In genomic region chr16:12199524-12199923, GRCh38 we compare ENCODE assay signal across 1 cellular context.
TF ChIP-seq lines count a peak whose summit lies in the region.

No MANE protein-coding gene starts in this region.

TF ChIP-seq in HepG2, 621 proteins besides CTCF, POLR2A, EP300 and RAD21 (continued from another document and continues in another):
- no peak for TF ChIP-seq RERE (CRISPR knock-in tag; IDR thresholded peaks at IDR 0.05; ENCODE audit: low read depth)
- no peak for TF ChIP-seq DMAP1 (CRISPR knock-in tag; IDR thresholded peaks at IDR 0.05)
- no peak for TF ChIP-seq SNAPC4 (CRISPR knock-in tag; IDR thresholded peaks at IDR 0.05)
- peak; percentile 72; the same call in 1 of the 2 replicates for TF ChIP-seq ELF3 (CRISPR knock-in tag; IDR thresholded peaks at IDR 0.05)
- TF ChIP-seq ZNF570 (CRISPR knock-in tag; IDR thresholded peaks at IDR 0.05; ENCODE audit: borderline replicate concordance) = no peak
- TF ChIP-seq IKZF4 (CRISPR knock-in tag; IDR thresholded peaks at IDR 0.05; ENCODE audit: borderline replicate concordance, low read depth, not compliant biosample characterization) = no peak
- no peak for TF ChIP-seq ZUFSP (CRISPR knock-in tag; IDR thresholded peaks at IDR 0.05; ENCODE audit: borderline replicate concordance)
- TF ChIP-seq GFI1 (CRISPR knock-in tag; IDR thresholded peaks at IDR 0.05; ENCODE audit: borderline replicate concordance) = no peak
- TF ChIP-seq HDAC1 (CRISPR knock-in tag; IDR thresholded peaks at IDR 0.05) = peak; percentile 56; the same call in 1 of the 2 replicates
- no peak for TF ChIP-seq SNAPC2 (CRISPR knock-in tag; IDR thresholded peaks at IDR 0.05)
- 0 out of 2 replicates have a peak, but pooled peaks have one; percentile 23 for TF ChIP-seq MZF1 (CRISPR knock-in tag; IDR thresholded peaks at IDR 0.05; ENCODE audit: borderline replicate concordance)
- TF ChIP-seq ZNF75D (CRISPR knock-in tag; IDR thresholded peaks at IDR 0.05; ENCODE audit: borderline replicate concordance) = no peak
- 0 out of 2 replicates have a peak, but pooled peaks have one; percentile 30 for TF ChIP-seq MYC (CRISPR knock-in tag; IDR thresholded peaks at IDR 0.05; ENCODE audit: borderline replicate concordance)
- TF ChIP-seq ZNF746 (CRISPR knock-in tag; IDR thresholded peaks at IDR 0.05) = no peak
- TF ChIP-seq ZNF333 (CRISPR knock-in tag; IDR thresholded peaks at IDR 0.05; ENCODE audit: borderline replicate concordance) = no peak
- no peak for TF ChIP-seq ZNF235 (CRISPR knock-in tag; IDR thresholded peaks at IDR 0.05; ENCODE audit: borderline replicate concordance)
- no peak for TF ChIP-seq SIN3A (IDR thresholded peaks at IDR 0.05; ENCODE audit: borderline replicate concordance, low read depth, low read length)
- TF ChIP-seq RBFOX2 (IDR thresholded peaks at IDR 0.05; ENCODE audit: low read depth, low read length) = no peak
- TF ChIP-seq ATF7-NPFF (CRISPR knock-in tag; IDR thresholded peaks at IDR 0.05; ENCODE audit: low read depth) = no peak; the same call in 1 of the 2 replicates
- no peak for TF ChIP-seq ZBTB4 (CRISPR knock-in tag; IDR thresholded peaks at IDR 0.05; ENCODE audit: borderline replicate concordance)
- no peak for TF ChIP-seq ZNF207 (IDR thresholded peaks at IDR 0.05; ENCODE audit: borderline replicate concordance)
- no peak for TF ChIP-seq ZFP82 (CRISPR knock-in tag; IDR thresholded peaks at IDR 0.05; ENCODE audit: borderline replicate concordance)
- no peak for TF ChIP-seq TEAD2 (CRISPR knock-in tag; IDR thresholded peaks at IDR 0.05)
- TF ChIP-seq ZXDC (CRISPR knock-in tag; IDR thresholded peaks at IDR 0.05) = peak; percentile 70; the same call in 1 of the 2 replicates
- peak; percentile 80; the same call in 1 of the 2 replicates for TF ChIP-seq RCOR2 (CRISPR knock-in tag; IDR thresholded peaks at IDR 0.05)
- peak; percentile 76; the same call in 1 of the 2 replicates for TF ChIP-seq ZFP37 (CRISPR knock-in tag; IDR thresholded peaks at IDR 0.05; ENCODE audit: borderline replicate concordance)
- peak; percentile 82; the same call in 1 of the 2 replicates for TF ChIP-seq ZNF3 (CRISPR knock-in tag; IDR thresholded peaks at IDR 0.05)
- no peak for TF ChIP-seq SP1 (IDR thresholded peaks at IDR 0.05)
- no peak for TF ChIP-seq SP1 (CRISPR knock-in tag; IDR thresholded peaks at IDR 0.05)
- TF ChIP-seq HNRNPL (IDR thresholded peaks at IDR 0.05; ENCODE audit: low read depth, low read length) = no peak
- no peak for TF ChIP-seq ZNF788 (CRISPR knock-in tag; IDR thresholded peaks at IDR 0.05; ENCODE audit: borderline replicate concordance)
- no peak for TF ChIP-seq PCBP2 (optimal IDR thresholded peaks at IDR 0.05; ENCODE audit: low read depth, low read length, poor library complexity, severe bottlenecking)
- peak; percentile 77; the same call in 1 of the 2 replicates for TF ChIP-seq NFKBIZ (CRISPR knock-in tag; IDR thresholded peaks at IDR 0.05)
- peak; percentile 65; the same call in 1 of the 2 replicates for TF ChIP-seq ZNF773 (CRISPR knock-in tag; IDR thresholded peaks at IDR 0.05; ENCODE audit: borderline replicate concordance)
- TF ChIP-seq ZNF512B (CRISPR knock-in tag; IDR thresholded peaks at IDR 0.05; ENCODE audit: borderline replicate concordance) = no peak
- no peak for TF ChIP-seq FOXK2 (IDR thresholded peaks at IDR 0.05)
- no peak for TF ChIP-seq ZNF776 (CRISPR knock-in tag; IDR thresholded peaks at IDR 0.05)
- peak; percentile 79; the same call in 1 of the 2 replicates for TF ChIP-seq ZNF614 (CRISPR knock-in tag; IDR thresholded peaks at IDR 0.05; ENCODE audit: borderline replicate concordance)
- TF ChIP-seq KLF11 (CRISPR knock-in tag; IDR thresholded peaks at IDR 0.05) = peak; percentile 77; the same call in 1 of the 2 replicates
- no peak for TF ChIP-seq ZNF34 (CRISPR knock-in tag; IDR thresholded peaks at IDR 0.05; ENCODE audit: borderline replicate concordance)
- TF ChIP-seq ZSCAN30 (CRISPR knock-in tag; IDR thresholded peaks at IDR 0.05) = no peak
- no peak for TF ChIP-seq ZKSCAN8 (CRISPR knock-in tag; IDR thresholded peaks at IDR 0.05; ENCODE audit: borderline replicate concordance)
